ENCODE assay signal across 8 cellular contexts in the genomic region with DNA sequence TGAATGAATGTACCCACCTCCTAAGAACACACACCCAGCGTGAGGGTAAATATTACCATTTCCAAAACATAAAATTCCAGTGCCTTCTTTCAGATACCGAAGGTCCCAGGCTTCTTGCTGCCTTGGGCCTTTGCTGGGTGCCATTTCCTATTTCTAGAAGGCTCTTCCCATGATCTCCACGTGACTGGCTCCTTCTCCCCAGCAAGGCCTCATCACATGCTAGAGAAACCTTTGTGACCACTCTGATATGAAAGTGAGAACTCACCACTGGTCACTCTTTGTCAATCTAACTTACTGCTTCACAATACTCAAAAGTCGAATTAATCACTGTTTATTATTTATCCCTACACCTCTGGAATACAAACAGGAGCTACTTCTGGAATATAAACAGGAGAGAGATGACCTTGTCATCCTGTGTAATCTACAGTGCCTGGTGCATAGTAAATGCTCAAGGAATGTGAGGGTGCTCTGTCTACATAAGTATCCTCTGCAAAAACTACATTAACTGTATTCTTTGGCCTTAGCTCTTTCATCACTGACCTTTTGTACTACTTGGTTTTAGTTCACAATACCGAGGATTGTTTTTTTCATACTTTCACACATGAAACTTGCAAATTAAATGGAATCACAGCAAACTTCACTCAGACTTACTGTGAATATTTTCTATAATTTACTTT. TPM values are rescaled to one million over a fixed set of nuclear protein-coding genes. Genes with fewer than 3 reads are reported as not detected.
DNase-seq lines count a peak whose midpoint lies in the region; ATAC-seq and TF ChIP-seq lines count a peak whose summit lies in the region.

No MANE protein-coding gene starts in this region.

- peak overlapping the region; percentile 74 to 89 for H3K4me3 ChIP-seq in tibial artery

- no peaks in the 10 kb centered on the region for H3K27me3 ChIP-seq in tibial artery

- H3K9me3 Mint-ChIP-seq in activated T-cell treated with anti-CD3 and anti-CD28 coated beads, Interleukin-2, amount 50 U/mL, for 72 hours = no peaks in the 10 kb centered on the region
- H3K9me3 Mint-ChIP-seq in activated CD8-positive, alpha-beta T cell treated with anti-CD3 and anti-CD28 coated beads, Interleukin-2, amount 10 ng/mL, durations not matched to agents 7 days and 5 days (ENCODE audit: insufficient read depth) = no peaks in the 10 kb centered on the region

- intact Hi-C loops in tibial artery (cut with DNase I; ENCODE audit: low total_unique reads) = no loop called here

- no peaks in the 10 kb centered on the region for H3K36me3 ChIP-seq in tibial artery

- CTCF ChIA-PET in activated CD8-positive, alpha-beta T cell treated with anti-CD3 and anti-CD28 coated beads, Interleukin-2, amount 10 ng/mL, durations not matched to agents 7 days and 5 days (lab: Charles Lee) = interaction anchor here (2.4 kb wide), 1 partner anchor 232 kb away, joined by 10 read pairs; no protein-coding TSS in a partner anchor

- H3K27me3 Mint-ChIP-seq in activated T-cell treated with anti-CD3 and anti-CD28 coated beads, Interleukin-2, amount 50 U/mL, for 72 hours (ENCODE audit: low read depth) = peaks cover 6% of the 10 kb centered on the region
- H3K27me3 Mint-ChIP-seq in activated CD8-positive, alpha-beta T cell treated with anti-CD3 and anti-CD28 coated beads, Interleukin-2, amount 10 ng/mL, durations not matched to agents 7 days and 5 days (ENCODE audit: low read depth) = peaks cover 10% of the 10 kb centered on the region

- no peaks in the 10 kb centered on the region for H3K9me3 ChIP-seq in tibial artery

- H3K36me3 Mint-ChIP-seq in activated T-cell treated with anti-CD3 and anti-CD28 coated beads, Interleukin-2, amount 50 U/mL, for 72 hours (ENCODE audit: insufficient read depth in 2 of 2) = peaks cover 0 to 2% of the 10 kb centered on the region in 2 donors
- H3K36me3 Mint-ChIP-seq in activated CD8-positive, alpha-beta T cell treated with anti-CD3 and anti-CD28 coated beads, Interleukin-2, amount 10 ng/mL, durations not matched to agents 7 days and 5 days (ENCODE audit: low read depth) = peaks cover 3% of the 10 kb centered on the region

- POLR2A ChIA-PET in activated CD8-positive, alpha-beta T cell treated with anti-CD3 and anti-CD28 coated beads, Interleukin-2, amount 10 ng/mL, durations not matched to agents 7 days and 5 days (lab: Charles Lee) = interaction anchor here (1.0 kb wide), 1 partner anchor 303 kb away, joined by 3 read pairs; the partner anchor contains the start of gene RPS12

- no peak for DNase-seq in activated T-cell treated with anti-CD3 and anti-CD28 coated beads, Interleukin-2, amount 50 U/mL, for 72 hours
- DNase-seq in activated T-cell treated with anti-CD3 and anti-CD28 coated beads, Interleukin-2, amount 50 U/mL, for 1 hour = no peak
- no peak for DNase-seq in activated CD8-positive, alpha-beta T cell treated with anti-CD3 and anti-CD28 coated beads, Interleukin-2, amount 10 ng/mL, durations not matched to agents 7 days and 5 days
- DNase-seq in kidney tubule cell (ENCODE audit: low spot score) (peak; percentile 30), tibial artery (peak in 1 of 2 donors; percentile 49), NCI-H345 (lab: John Stamatoyannopoulos, UW) (no peak)

- no peak for ATAC-seq in activated T-cell treated with anti-CD3 and anti-CD28 coated beads, Interleukin-2, amount 50 U/mL, for 72 hours (replicated peaks in 1 of 2)
- no peak for ATAC-seq in activated CD8-positive, alpha-beta T cell treated with anti-CD3 and anti-CD28 coated beads, Interleukin-2, amount 10 ng/mL, durations not matched to agents 7 days and 5 days
- no peak for ATAC-seq in HG03159 (IDR thresholded peaks at IDR 0.05; ENCODE audit: unreplicated experiment)
- no peak for ATAC-seq in HG03442 (IDR thresholded peaks at IDR 0.05; ENCODE audit: unreplicated experiment)

- H3K27ac ChIP-seq in tibial artery = peak overlapping the region; percentile 81 to 89

- H3K4me1 Mint-ChIP-seq in activated T-cell treated with anti-CD3 and anti-CD28 coated beads, Interleukin-2, amount 50 U/mL, for 72 hours (ENCODE audit: low read depth) = peaks cover 36% of the 10 kb centered on the region
- peaks cover 25% of the 10 kb centered on the region for H3K4me1 Mint-ChIP-seq in activated CD8-positive, alpha-beta T cell treated with anti-CD3 and anti-CD28 coated beads, Interleukin-2, amount 10 ng/mL, durations not matched to agents 7 days and 5 days (ENCODE audit: low read depth)

- no peak overlapping the region for H3K27ac Mint-ChIP-seq in activated T-cell treated with anti-CD3 and anti-CD28 coated beads, Interleukin-2, amount 50 U/mL, for 72 hours
- H3K27ac Mint-ChIP-seq in activated CD8-positive, alpha-beta T cell treated with anti-CD3 and anti-CD28 coated beads, Interleukin-2, amount 10 ng/mL, durations not matched to agents 7 days and 5 days = no peak overlapping the region

- H3K4me1 ChIP-seq in tibial artery = peaks cover 0 to 83% (median 34%) of the 10 kb centered on the region in 4 donors

- H3K4me3 Mint-ChIP-seq in activated T-cell treated with anti-CD3 and anti-CD28 coated beads, Interleukin-2, amount 50 U/mL, for 72 hours = peak overlapping the region; percentile 87 to 97
- peak overlapping the region; percentile 20 for H3K4me3 Mint-ChIP-seq in activated CD8-positive, alpha-beta T cell treated with anti-CD3 and anti-CD28 coated beads, Interleukin-2, amount 10 ng/mL, durations not matched to agents 7 days and 5 days

- TF ChIP-seq CTCF in tibial artery (IDR thresholded peaks at IDR 0.05) = no peak

RNA-seq across cellular contexts. Expression of gene STX7, which starts 1.6 kb away (rescaled TPM):
- total RNA-seq in activated T-cell treated with anti-CD3 and anti-CD28 coated beads, Interleukin-2, amount 50 U/mL, for 72 hours = 10 to 100 TPM; 10.6 to 15.3 TPM
- total RNA-seq in activated CD8-positive, alpha-beta T cell treated with anti-CD3 and anti-CD28 coated beads, Interleukin-2, amount 10 ng/mL, durations not matched to agents 7 days and 5 days = 10 to 100 TPM; 16.0 to 16.4 TPM

RNA-seq across cellular contexts. Expression of gene TAAR9, which starts 26.8 kb away (rescaled TPM):
- total RNA-seq in activated T-cell treated with anti-CD3 and anti-CD28 coated beads, Interleukin-2, amount 50 U/mL, for 72 hours = not detected
- not detected for total RNA-seq in activated CD8-positive, alpha-beta T cell treated with anti-CD3 and anti-CD28 coated beads, Interleukin-2, amount 10 ng/mL, durations not matched to agents 7 days and 5 days

RNA-seq across cellular contexts. Expression of gene TAAR8, which starts 41.2 kb away (rescaled TPM):
- not detected for total RNA-seq in activated T-cell treated with anti-CD3 and anti-CD28 coated beads, Interleukin-2, amount 50 U/mL, for 72 hours
- total RNA-seq in activated CD8-positive, alpha-beta T cell treated with anti-CD3 and anti-CD28 coated beads, Interleukin-2, amount 10 ng/mL, durations not matched to agents 7 days and 5 days = not detected

RNA-seq across cellular contexts. Expression of gene TAAR6, which starts 58.8 kb away (rescaled TPM):
- total RNA-seq in activated T-cell treated with anti-CD3 and anti-CD28 coated beads, Interleukin-2, amount 50 U/mL, for 72 hours = not detected
- total RNA-seq in activated CD8-positive, alpha-beta T cell treated with anti-CD3 and anti-CD28 coated beads, Interleukin-2, amount 10 ng/mL, durations not matched to agents 7 days and 5 days = not detected
